ENCODE assay signal across 9 cellular contexts in genomic region chr1:9198538-9199361, GRCh38. TPM values are rescaled to one million over a fixed set of nuclear protein-coding genes. Genes with fewer than 3 reads are reported as not detected.
DNase-seq lines count a peak whose midpoint lies in the region; ATAC-seq and TF ChIP-seq lines count a peak whose summit lies in the region.
"Had no signal": no experiment of that assay in that cellular context is flagged by ENCODE, and none has a peak within 500 bp of the region (broad histone marks: within the 10 kb centered on the region; RNA-seq: fewer than 3 reads in every experiment).

No MANE protein-coding gene starts in this region.

- H3K4me3 ChIP-seq in ACC112 (ENCODE audit: low read depth, low read length) (peak overlapping the region; percentile 65), choroid plexus epithelial cell (ENCODE audit: low read depth, low read length) (peak overlapping the region; percentile 60), sigmoid colon (peak overlapping the region in 2 of 4 donors; percentile 18 to 27)

- H3K36me3 ChIP-seq in ACC112 (ENCODE audit: insufficient read depth, low read length) (no peaks in the 10 kb centered on the region), sigmoid colon (no peaks in the 10 kb centered on the region)

- H3K36me3 Mint-ChIP-seq in memory B cell: no peaks in the 10 kb centered on the region

- DNase-seq in GM13977 (ENCODE audit: low spot score): peak; percentile 43
- peak; percentile 76 for DNase-seq in choroid plexus epithelial cell (ENCODE audit: low read depth)
- no peak for DNase-seq in memory B cell (ENCODE audit: low spot score in 2 of 2)
- no peak for DNase-seq in hepatic stellate cell (ENCODE audit: low spot score)
- DNase-seq in sigmoid colon: no peak
- DNase-seq in SKM-1 (lab: John Stamatoyannopoulos, UW; ENCODE audit: unreplicated experiment): no peak
- DNase-seq: T-helper 17 cell had no signal

- H3K9me3 ChIP-seq in sigmoid colon: no peaks in the 10 kb centered on the region

- WGBS in sigmoid colon, 2 donors: 21 to 22% methylated on average over 54 of the region's 54 CpGs

- ATAC-seq in memory B cell (ENCODE audit: low read depth) (no peak), HG02610 (IDR thresholded peaks at IDR 0.05; ENCODE audit: unreplicated experiment) (no peak)
- ATAC-seq: T-helper 17 cell had no signal

- H3K79me2 ChIP-seq in ACC112 (ENCODE audit: control insufficient read depth, insufficient read depth, low read length, unreplicated experiment): peaks cover 23% of the 10 kb centered on the region

- peaks cover 21% of the 10 kb centered on the region for H3K4me1 Mint-ChIP-seq in memory B cell

- no peaks in the 10 kb centered on the region for H3K27me3 ChIP-seq in ACC112 (ENCODE audit: insufficient read depth, low read length)
- peaks cover 10 to 46% (median 38%) of the 10 kb centered on the region in 3 donors for H3K27me3 ChIP-seq in sigmoid colon

- TF ChIP-seq CTCF in GM13977 (IDR thresholded peaks at IDR 0.05; ENCODE audit: extremely low read depth, insufficient read depth, missing control alignments): peak; percentile 25
- peak; percentile 30 for TF ChIP-seq CTCF in choroid plexus epithelial cell (conservative IDR thresholded peaks at IDR 0.05; ENCODE audit: low read depth, low read length)
- TF ChIP-seq CTCF in sigmoid colon (IDR thresholded peaks at IDR 0.05): no peak

- H3K4me1 ChIP-seq in ACC112 (ENCODE audit: control insufficient read depth, insufficient read depth, low read length, unreplicated experiment) (peaks cover 66% of the 10 kb centered on the region), sigmoid colon (peaks cover 0 to 43% (median 33%) of the 10 kb centered on the region in 4 donors)

- in situ Hi-C loops in GM13977 (cut with MboI; ENCODE audit: low pct_unique_long_range_greater_than_20kb, low sequenced_read_pairs, unreplicated experiment): loop anchor here (10.0 kb wide), 2 partner anchors 54 to 84 kb away; no protein-coding TSS in a partner anchor

- no peaks in the 10 kb centered on the region for H3K9me3 Mint-ChIP-seq in memory B cell

- H3K4me3 Mint-ChIP-seq in memory B cell: peak overlapping the region; percentile 30
- H3K4me3 Mint-ChIP-seq: T-helper 17 cell had no signal

- no peak overlapping the region for H2AFZ ChIP-seq in ACC112 (ENCODE audit: low read length, unreplicated experiment)

- intact Hi-C loops in sigmoid colon (cut with DNase I): loop anchor here (10.0 kb wide), 1 partner anchor 284 kb away; no protein-coding TSS in a partner anchor

- H3K27me3 Mint-ChIP-seq in memory B cell: peaks cover 29% of the 10 kb centered on the region

- H3K27ac ChIP-seq in ACC112 (ENCODE audit: low read depth, low read length): peak overlapping the region; percentile 98
- no peak overlapping the region for H3K27ac ChIP-seq in sigmoid colon

- TF ChIP-seq POLR2A in sigmoid colon (IDR thresholded peaks at IDR 0.05): no peak

- no peak overlapping the region for H3K27ac Mint-ChIP-seq in memory B cell
- H3K27ac Mint-ChIP-seq: T-helper 17 cell had no signal

- no peak for TF ChIP-seq EP300 in sigmoid colon (IDR thresholded peaks at IDR 0.05)

RNA-seq across cellular contexts. Expression of gene H6PD, which starts 35.8 kb away (rescaled TPM):
- 10 to 100 TPM; 21.6 to 34.3 (median 25.0) TPM for total RNA-seq in sigmoid colon
- polyA plus RNA-seq in sigmoid colon: 10 to 100 TPM in 1 of 3 donors, 1 to 10 TPM in 2; 2.8 to 25.9 (median 3.0) TPM

Comparison
In these comparisons a context has a peak if more than half of its experiments do, and no peak if none do; other contexts are left out.
1. DNase-seq: peak in GM13977 (single experiment) and choroid plexus epithelial cell (single experiment); none in memory B cell (0 of 2), hepatic stellate cell (single experiment), sigmoid colon (single experiment) and SKM-1 (single experiment).
2. CTCF ChIP-seq: peak in GM13977 (single experiment) and choroid plexus epithelial cell (single experiment); none in sigmoid colon (0 of 4).